ENCODE assay signal across 20 cellular contexts in the genomic region with DNA sequence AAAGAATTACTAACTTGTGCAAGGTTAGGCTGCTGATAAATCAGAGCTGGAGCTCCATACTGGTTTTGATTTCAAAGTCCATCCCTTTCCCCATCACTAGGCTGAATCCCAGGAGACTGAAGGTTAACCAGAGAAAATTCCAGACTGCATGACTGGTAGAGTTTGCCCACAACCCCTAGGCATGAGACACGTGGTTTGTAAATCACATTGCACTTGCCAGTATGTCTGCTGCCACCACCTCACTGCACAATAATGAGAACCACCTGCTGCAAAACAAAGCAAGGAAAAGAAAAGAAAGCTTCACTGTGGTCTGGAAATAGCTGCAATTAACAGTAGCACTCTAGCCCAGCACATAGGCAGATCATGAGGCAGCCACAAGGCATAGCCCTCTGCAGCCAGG.
"Had no signal": no experiment of that assay in that cellular context is flagged by ENCODE, and none has a peak within 500 bp of the region (broad histone marks: within the 10 kb centered on the region; RNA-seq: fewer than 3 reads in every experiment).

No MANE protein-coding gene starts in this region.

- H3K27me3 Mint-ChIP-seq: activated CD4-positive, alpha-beta memory T cell treated with anti-CD3 and anti-CD28 coated beads, Interleukin-2, amount 10 ng/mL, durations not matched to agents 7 days and 5 days; activated naive CD8-positive, alpha-beta T cell treated with anti-CD3 and anti-CD28 coated beads, Interleukin-2, amount 10 ng/mL, durations not matched to agents 7 days and 5 days had no signal

- DNase-seq: activated CD4-positive, alpha-beta memory T cell treated with anti-CD3 and anti-CD28 coated beads, Interleukin-2, amount 10 ng/mL, durations not matched to agents 7 days and 5 days; activated CD4-positive, alpha-beta T cell treated with anti-CD3 and anti-CD28 coated beads for 36 hours; activated CD8-positive, alpha-beta memory T cell treated with anti-CD3 and anti-CD28 coated beads, Interleukin-2, amount 50 U/mL, for 4 hours; activated gamma-delta T cell treated with Interleukin-2 at 50 U/mL for 16 hours; activated naive CD8-positive, alpha-beta T cell treated with anti-CD3 and anti-CD28 coated beads, Interleukin-2, amount 10 ng/mL, durations not matched to agents 7 days and 5 days; activated T-cell treated with anti-CD3 and anti-CD28 coated beads, Interleukin-2, amount 50 U/mL, for 72 hours; body of pancreas; endodermal cell; islet precursor cell; left ventricle myocardium inferior; sigmoid colon; stimulated activated CD4-positive, alpha-beta T cell treated with anti-CD3 and anti-CD28 coated beads, Interleukin-2, amount 100 ng/mL, for 48 hours; stimulated activated naive CD4-positive, alpha-beta T cell treated with Interleukin-2 at 50 U/mL for 16 hours; T1000; testis; upper lobe of right lung had no signal

- H3K27ac Mint-ChIP-seq: activated CD4-positive, alpha-beta memory T cell treated with anti-CD3 and anti-CD28 coated beads, Interleukin-2, amount 10 ng/mL, durations not matched to agents 7 days and 5 days; activated CD4-positive, alpha-beta T cell treated with anti-CD3 and anti-CD28 coated beads for 36 hours; activated naive CD8-positive, alpha-beta T cell treated with anti-CD3 and anti-CD28 coated beads, Interleukin-2, amount 10 ng/mL, durations not matched to agents 7 days and 5 days; activated T-cell treated with anti-CD3 and anti-CD28 coated beads, Interleukin-2, amount 50 U/mL, for 72 hours; endodermal cell; memory B cell; nephron had no signal

- H3K36me3 Mint-ChIP-seq: activated naive CD8-positive, alpha-beta T cell treated with anti-CD3 and anti-CD28 coated beads, Interleukin-2, amount 10 ng/mL, durations not matched to agents 7 days and 5 days; memory B cell had no signal

- H3K36me3 ChIP-seq: left ventricle myocardium inferior, sigmoid colon, upper lobe of right lung had no signal

- H3K27me3 ChIP-seq: body of pancreas, sigmoid colon, testis had no signal

- H3K4me3 ChIP-seq: body of pancreas, left ventricle myocardium inferior, sigmoid colon, testis, upper lobe of right lung had no signal

- H3K9me3 Mint-ChIP-seq: endodermal cell, nephron had no signal

- H3K9me3 ChIP-seq: body of pancreas, left ventricle myocardium inferior, sigmoid colon, testis, upper lobe of right lung had no signal

- H3K4me1 ChIP-seq: body of pancreas, left ventricle myocardium inferior, sigmoid colon, testis, upper lobe of right lung had no signal

- H3K4me1 Mint-ChIP-seq: activated CD4-positive, alpha-beta memory T cell treated with anti-CD3 and anti-CD28 coated beads, Interleukin-2, amount 10 ng/mL, durations not matched to agents 7 days and 5 days; activated CD4-positive, alpha-beta T cell treated with anti-CD3 and anti-CD28 coated beads for 36 hours; activated naive CD8-positive, alpha-beta T cell treated with anti-CD3 and anti-CD28 coated beads, Interleukin-2, amount 10 ng/mL, durations not matched to agents 7 days and 5 days; central memory CD8-positive, alpha-beta T cell; endodermal cell; memory B cell had no signal

- H3K27ac ChIP-seq: body of pancreas, left ventricle myocardium inferior, sigmoid colon, testis, upper lobe of right lung, VCaP had no signal

- H3K4me3 Mint-ChIP-seq: activated CD4-positive, alpha-beta memory T cell treated with anti-CD3 and anti-CD28 coated beads, Interleukin-2, amount 10 ng/mL, durations not matched to agents 7 days and 5 days; activated CD4-positive, alpha-beta T cell treated with anti-CD3 and anti-CD28 coated beads for 36 hours; activated naive CD8-positive, alpha-beta T cell treated with anti-CD3 and anti-CD28 coated beads, Interleukin-2, amount 10 ng/mL, durations not matched to agents 7 days and 5 days; activated T-cell treated with anti-CD3 and anti-CD28 coated beads, Interleukin-2, amount 50 U/mL, for 72 hours; central memory CD8-positive, alpha-beta T cell; endodermal cell; memory B cell; nephron had no signal

- ATAC-seq: activated CD4-positive, alpha-beta T cell treated with anti-CD3 and anti-CD28 coated beads for 36 hours; activated T-cell treated with anti-CD3 and anti-CD28 coated beads, Interleukin-2, amount 50 U/mL, for 72 hours; body of pancreas; upper lobe of right lung had no signal
